Comparison of ENCODE assay signal across 30 cellular contexts in genomic region chr16:79365687-79366086, GRCh38.
"Had no signal": no experiment of that assay in that cellular context is flagged by ENCODE, and none has a peak within 500 bp of the region (broad histone marks: within the 10 kb centered on the region; RNA-seq: fewer than 3 reads in every experiment).

No MANE protein-coding gene starts in this region.

- H3K9me3 ChIP-seq: ovary, psoas muscle, right lobe of liver, thoracic aorta, thyroid gland, vagina had no signal

- DNase-seq: naive thymus-derived CD4-positive, alpha-beta T cell; natural killer cell; occipital lobe; ovary; posterior cingulate gyrus; psoas muscle; right cardiac atrium; right lobe of liver; spleen; stimulated activated CD4-positive, alpha-beta T cell treated with anti-CD3 and anti-CD28 coated beads, Interleukin-12 subunit alpha, Interleukin-12 subunit beta, amount 100 ng/mL, for 4 hours; stimulated activated CD4-positive, alpha-beta T cell treated with anti-CD3 and anti-CD28 coated beads, Interleukin-1b, Interleukin-23, amount 100 ng/mL, for 48 hours; stimulated activated CD4-positive, alpha-beta T cell treated with anti-CD3 and anti-CD28 coated beads, Interleukin-4, amount 100 ng/mL, for 1 hour; stimulated activated CD4-positive, alpha-beta T cell treated with anti-CD3 and anti-CD28 coated beads, Interleukin-4, amount 100 ng/mL, for 4 hours; stimulated activated CD8-positive, alpha-beta memory T cell treated with anti-CD3 and anti-CD28 coated beads, Interleukin-4, amount 100 ng/mL, for 48 hours; stimulated activated naive CD4-positive, alpha-beta T cell; stimulated activated naive CD8-positive, alpha-beta T cell treated with anti-CD3 and anti-CD28 coated beads, Interleukin-15, amount 100 ng/mL, for 72 hours; stimulated activated naive CD8-positive, alpha-beta T cell treated with anti-CD3 and anti-CD28 coated beads, Interleukin-15, Interleukin-2, amounts not matched to agents 100 U/mL and 50 U/mL, for 24 hours; thyroid gland; trophoblast cell; upper lobe of left lung had no signal

- ATAC-seq: naive thymus-derived CD4-positive, alpha-beta T cell; natural killer cell; psoas muscle; right cardiac atrium; right lobe of liver; stimulated activated memory B cell treated with anti-CD40 and anti-IgM and Interleukin-4, amounts not matched to agents 10 μg/mL and 1 μg/mL and 100 μg/mL, for 72 hours; stimulated activated naive CD8-positive, alpha-beta T cell treated with anti-CD3 and anti-CD28 coated beads, Interleukin-15, amount 100 ng/mL, for 72 hours; stimulated activated naive CD8-positive, alpha-beta T cell treated with anti-CD3 and anti-CD28 coated beads, Interleukin-15, Interleukin-2, amounts not matched to agents 100 U/mL and 50 U/mL, for 24 hours had no signal

- H3K27ac ChIP-seq: neural progenitor cell, ovary, parathyroid adenoma, psoas muscle, right lobe of liver, skin epidermis, spleen, thoracic aorta, thyroid gland, tibial nerve, upper lobe of left lung, vagina had no signal

- H3K4me1 ChIP-seq: neural progenitor cell, right lobe of liver, spleen, thyroid gland, tibial nerve, upper lobe of left lung, vagina had no signal

- H3K27me3 ChIP-seq: neural progenitor cell, ovary, right lobe of liver, spleen, thyroid gland, tibial nerve, upper lobe of left lung, vagina had no signal

- H2AFZ ChIP-seq: neural progenitor cell, parathyroid adenoma had no signal

- H3K27ac Mint-ChIP-seq: naive thymus-derived CD4-positive, alpha-beta T cell; natural killer cell; nephron; neural progenitor cell; progenitor cell of endocrine pancreas; stimulated activated memory B cell treated with anti-CD40 and anti-IgM and Interleukin-4, amounts not matched to agents 10 μg/mL and 1 μg/mL and 100 μg/mL, for 72 hours; stimulated activated naive CD8-positive, alpha-beta T cell treated with anti-CD3 and anti-CD28 coated beads, Interleukin-15, amount 100 ng/mL, for 72 hours had no signal

- H3K79me2 ChIP-seq: parathyroid adenoma had no signal

- H3K36me3 Mint-ChIP-seq: neural progenitor cell; stimulated activated memory B cell treated with anti-CD40 and anti-IgM and Interleukin-4, amounts not matched to agents 10 μg/mL and 1 μg/mL and 100 μg/mL, for 72 hours had no signal

- H3K36me3 ChIP-seq: neural progenitor cell, ovary, right lobe of liver, spleen, thoracic aorta, thyroid gland, tibial nerve, upper lobe of left lung, vagina had no signal

- H3K9ac ChIP-seq: neural progenitor cell, parathyroid adenoma had no signal

- H3K4me1 Mint-ChIP-seq: nephron; neural progenitor cell; stimulated activated memory B cell treated with anti-CD40 and anti-IgM and Interleukin-4, amounts not matched to agents 10 μg/mL and 1 μg/mL and 100 μg/mL, for 72 hours had no signal

- H3K4me3 Mint-ChIP-seq: naive thymus-derived CD4-positive, alpha-beta T cell; natural killer cell; nephron; neural progenitor cell; stimulated activated memory B cell treated with anti-CD40 and anti-IgM and Interleukin-4, amounts not matched to agents 10 μg/mL and 1 μg/mL and 100 μg/mL, for 72 hours; stimulated activated naive CD8-positive, alpha-beta T cell treated with anti-CD3 and anti-CD28 coated beads, Interleukin-15, amount 100 ng/mL, for 72 hours had no signal

- H3K4me3 ChIP-seq: neural progenitor cell, ovary, psoas muscle, right lobe of liver, skin epidermis, smooth muscle cell, spleen, thoracic aorta, thyroid gland, tibial nerve, upper lobe of left lung, vagina had no signal

- H3K4me2 ChIP-seq: neural progenitor cell, smooth muscle cell had no signal
